Comparison of ENCODE assay signal across 10 cellular contexts in genomic region chr15:51735611-51736010, GRCh38. TPM values are rescaled to one million over a fixed set of nuclear protein-coding genes. Genes with fewer than 3 reads are reported as not detected.
DNase-seq lines count a peak whose midpoint lies in the region; ATAC-seq and TF ChIP-seq lines count a peak whose summit lies in the region.
"Had no signal": no experiment of that assay in that cellular context is flagged by ENCODE, and none has a peak within 500 bp of the region (broad histone marks: within the 10 kb centered on the region; RNA-seq: fewer than 3 reads in every experiment).

No MANE protein-coding gene starts in this region.

- H2AFZ ChIP-seq in PC-3 (ENCODE audit: low read length) = no peak overlapping the region
- H2AFZ ChIP-seq in mammary epithelial cell (ENCODE audit: low read depth, low read length) = no peak overlapping the region

- 96% methylated on average over 3 of the region's 3 CpGs for WGBS in mammary epithelial cell (ENCODE audit: low coverage, missing lambda C conversion rate)

- no peaks in the 10 kb centered on the region for H3K9me2 ChIP-seq in PC-3 (replicated peaks; ENCODE audit: low read length)

- peaks cover 12% of the 10 kb centered on the region for H3K36me3 Mint-ChIP-seq in stimulated activated effector memory CD8-positive, alpha-beta T cell treated with anti-CD3 and anti-CD28 coated beads, Interleukin-12 subunit alpha, Interleukin-12 subunit beta, amount 100 ng/mL, for 72 hours

- H3K4me2 ChIP-seq in PC-3 (ENCODE audit: low read length) = peak overlapping the region; percentile 85
- peak overlapping the region; percentile 93 for H3K4me2 ChIP-seq in mammary epithelial cell (ENCODE audit: insufficient read depth, low read depth, low read length)

- no peak for DNase-seq in activated CD4-positive, CD25-positive, alpha-beta regulatory T cell treated with anti-CD3 and anti-CD28 coated beads, Interleukin-2, amount 50 U/mL, for 72 hours
- DNase-seq in PC-3 (no peak), mammary epithelial cell (no peak)
- peak in 1 of 2 donors; percentile 49 for DNase-seq in stimulated activated effector memory CD8-positive, alpha-beta T cell treated with anti-CD3 and anti-CD28 coated beads, Interleukin-12 subunit alpha, Interleukin-12 subunit beta, amount 100 ng/mL, for 72 hours (ENCODE audit: low spot score in 2 of 2)
- DNase-seq: nephron progenitor cell had no signal

- in situ Hi-C loops in mammary epithelial cell (cut with MboI; ENCODE audit: low sequenced_read_pairs in 2 of 2) = no loop called here

- peaks cover 71% of the 10 kb centered on the region for H3K4me1 Mint-ChIP-seq in stimulated activated effector memory CD8-positive, alpha-beta T cell treated with anti-CD3 and anti-CD28 coated beads, Interleukin-12 subunit alpha, Interleukin-12 subunit beta, amount 100 ng/mL, for 72 hours

- peak overlapping the region; percentile 80 for H3K4me3 Mint-ChIP-seq in stimulated activated effector memory CD8-positive, alpha-beta T cell treated with anti-CD3 and anti-CD28 coated beads, Interleukin-12 subunit alpha, Interleukin-12 subunit beta, amount 100 ng/mL, for 72 hours

- H3K9me3 ChIP-seq in PC-3 (ENCODE audit: low read length) (no peaks in the 10 kb centered on the region), mammary epithelial cell (replicated peaks; ENCODE audit: insufficient read depth, low read length) (no peaks in the 10 kb centered on the region)

- H3K27me3 ChIP-seq in PC-3 (ENCODE audit: low read length) = no peaks in the 10 kb centered on the region
- H3K27me3 ChIP-seq in mammary epithelial cell (ENCODE audit: insufficient read depth, low read length) = no peaks in the 10 kb centered on the region

- no peak for TF ChIP-seq CTCF in PC-3 (conservative IDR thresholded peaks at IDR 0.05; ENCODE audit: low read depth, low read length)
- no peak for TF ChIP-seq CTCF in mammary epithelial cell (conservative IDR thresholded peaks at IDR 0.05 in 1 of 2, IDR thresholded peaks at IDR 0.05 in 1 of 2; ENCODE audit: extremely low read depth in 1 of 2, insufficient read depth in 1 of 2, low read depth in 1 of 2, low read length in 2 of 2)

- no peak overlapping the region for H3K27ac ChIP-seq in PC-3 (ENCODE audit: low read length)
- no peak overlapping the region for H3K27ac ChIP-seq in mammary epithelial cell (ENCODE audit: insufficient read depth, low read depth, low read length)

- peak overlapping the region; percentile 64 for H3K27ac Mint-ChIP-seq in stimulated activated effector memory CD8-positive, alpha-beta T cell treated with anti-CD3 and anti-CD28 coated beads, Interleukin-12 subunit alpha, Interleukin-12 subunit beta, amount 100 ng/mL, for 72 hours
- H3K27ac Mint-ChIP-seq: nephron progenitor cell had no signal

- peak; percentile 23 to 29 for ATAC-seq in activated CD4-positive, CD25-positive, alpha-beta regulatory T cell treated with anti-CD3 and anti-CD28 coated beads, Interleukin-2, amount 50 U/mL, for 24 hours
- no peak for ATAC-seq in PC-3
- no peak for ATAC-seq in stimulated activated effector memory CD8-positive, alpha-beta T cell treated with anti-CD3 and anti-CD28 coated beads, Interleukin-12 subunit alpha, Interleukin-12 subunit beta, amount 100 ng/mL, for 72 hours
- no peak for ATAC-seq in HG02938 (IDR thresholded peaks at IDR 0.05; ENCODE audit: unreplicated experiment)
- ATAC-seq in HG03378 (IDR thresholded peaks at IDR 0.05; ENCODE audit: unreplicated experiment) = no peak
- no peak for ATAC-seq in HG02870 (IDR thresholded peaks at IDR 0.05; ENCODE audit: unreplicated experiment)

- H3K79me2 ChIP-seq in PC-3 (ENCODE audit: low read length) (peaks cover 14% of the 10 kb centered on the region; the same call in 1 of the 2 replicates), mammary epithelial cell (ENCODE audit: insufficient read depth, low read length) (peaks cover 26% of the 10 kb centered on the region)

- H3K9ac ChIP-seq in PC-3 (ENCODE audit: low read length) (no peak overlapping the region), mammary epithelial cell (ENCODE audit: insufficient read depth, low read length) (no peak overlapping the region)

- H3F3A ChIP-seq in PC-3 (ENCODE audit: low read length, unreplicated experiment) = no peaks in the 10 kb centered on the region

- CTCF ChIA-PET in PC-3 (lab: Charles Lee) = no interaction called here
- CTCF ChIA-PET in mammary epithelial cell (lab: Charles Lee; ENCODE audit: low non-redundant PET) = no interaction called here

- no TSS peak for BruUV-seq in PC-3 (replicated peaks; lab: Mats Ljungman, UMichigan)
- no TSS peak for BruUV-seq in mammary epithelial cell (replicated peaks; lab: Mats Ljungman, UMichigan)

- H3K4me1 ChIP-seq in PC-3 (ENCODE audit: insufficient read depth, low read length) = peaks cover 12% of the 10 kb centered on the region
- peaks cover 27% of the 10 kb centered on the region for H3K4me1 ChIP-seq in mammary epithelial cell (ENCODE audit: insufficient read depth, low read length)

- POLR2A ChIA-PET in PC-3 (lab: Charles Lee; ENCODE audit: unreplicated experiment) = no interaction called here

- H3K9me3 Mint-ChIP-seq in stimulated activated effector memory CD8-positive, alpha-beta T cell treated with anti-CD3 and anti-CD28 coated beads, Interleukin-12 subunit alpha, Interleukin-12 subunit beta, amount 100 ng/mL, for 72 hours = no peaks in the 10 kb centered on the region
- H3K9me3 Mint-ChIP-seq: nephron progenitor cell had no signal

- H3K4me3 ChIP-seq in PC-3 (ENCODE audit: low read length) (peak overlapping the region; percentile 66; the same call in 1 of the 2 replicates), mammary epithelial cell (replicated peaks in 1 of 3; ENCODE audit: insufficient read depth in 1 of 3, low read depth in 2 of 3, low read length in 3 of 3) (no peak overlapping the region)

- intact Hi-C loops in PC-3 (cut with micrococcal nuclease) (no loop called here), mammary epithelial cell (cut with micrococcal nuclease) (loop anchor here (2.0 kb wide), 1 partner anchor 55 kb away; the partner anchor contains the start of gene SCG3)

- dilution Hi-C loops in mammary epithelial cell (cut with HindIII; ENCODE audit: low sequenced_read_pairs) = no loop called here

- H4K20me1 ChIP-seq in PC-3 (ENCODE audit: low read length) (no peaks in the 10 kb centered on the region), mammary epithelial cell (ENCODE audit: insufficient read depth, low read length) (no peaks in the 10 kb centered on the region)

- no peaks in the 10 kb centered on the region for H3K36me3 ChIP-seq in PC-3 (ENCODE audit: low read depth, low read length)
- H3K36me3 ChIP-seq in mammary epithelial cell (ENCODE audit: insufficient read depth, low read length) = no peaks in the 10 kb centered on the region

RNA-seq across cellular contexts. Expression of gene LYSMD2, which starts 1.8 kb away (rescaled TPM):
- 5.2 and 6.0 TPM in 2 replicates for total RNA-seq in PC-3 (2014; rRNA removed)
- total RNA-seq in mammary epithelial cell = 1 to 10 TPM; 5.3 to 7.4 TPM
- polyA plus RNA-seq in mammary epithelial cell = 8.4 TPM
- 5.3 TPM for polyA minus RNA-seq in mammary epithelial cell

RNA-seq across cellular contexts. Expression of gene TMOD2, which starts 15.8 kb away (rescaled TPM):
- total RNA-seq in PC-3 (2014; rRNA removed) (0.95 and 1.4 TPM in 2 replicates), mammary epithelial cell (10 to 100 TPM; 11.2 to 14.8 TPM)
- 1.8 TPM for polyA plus RNA-seq in mammary epithelial cell
- polyA minus RNA-seq in mammary epithelial cell = 7.0 TPM

RNA-seq across cellular contexts. Expression of gene SCG3, which starts 54.3 kb away (rescaled TPM):
- total RNA-seq in PC-3 (2014; rRNA removed) = not detected in 2 replicates
- not detected for total RNA-seq in mammary epithelial cell
- polyA plus RNA-seq in mammary epithelial cell = not detected
- not detected for polyA minus RNA-seq in mammary epithelial cell
- polyA plus RNA-seq: AG04450 had no signal

Comparison
In these comparisons a context has a peak if more than half of its experiments do, and no peak if none do; other contexts are left out.
1. ATAC-seq: peak in activated CD4-positive, CD25-positive, alpha-beta regulatory T cell treated with anti-CD3 and anti-CD28 coated beads, Interleukin-2, amount 50 U/mL, for 24 hours (2 of 2); none in PC-3 (single experiment), stimulated activated effector memory CD8-positive, alpha-beta T cell treated with anti-CD3 and anti-CD28 coated beads, Interleukin-12 subunit alpha, Interleukin-12 subunit beta, amount 100 ng/mL, for 72 hours (single experiment), HG02938 (single experiment), HG03378 (single experiment) and HG02870 (single experiment).